13 cellular contexts compared by ENCODE assay signal in genomic region chr20:58716476-58717277, GRCh38. TPM values are rescaled to one million over a fixed set of nuclear protein-coding genes. Genes with fewer than 3 reads are reported as not detected.
A peak's percentile ranks its signal among the peaks of the same experiment; 100 is the strongest.
DNase-seq lines count a peak whose midpoint lies in the region; ATAC-seq, FAIRE-seq and TF ChIP-seq lines count a peak whose summit lies in the region.
"Had no signal": no experiment of that assay in that cellular context is flagged by ENCODE, and none has a peak within 500 bp of the region (broad histone marks: within the 10 kb centered on the region; RNA-seq: fewer than 3 reads in every experiment).

No MANE protein-coding gene starts in this region.

- DNase-seq in NCI-H526 (lab: John Stamatoyannopoulos, UW), result peak; percentile 7 to 60
- DNase-seq in NCI-H526 treated with DMSO at 0.1 percent for 48 hours (lab: John Stamatoyannopoulos, UW), result no peak
- peak; percentile 52 for DNase-seq in NCI-H146 (lab: John Stamatoyannopoulos, UW)
- no peak for DNase-seq in Right ventricle myocardium inferior (ENCODE audit: missing footprints)
- DNase-seq in pancreas, result peak in 5 of 6 donors; percentile 13 to 77 (median 18)
- no peak for DNase-seq in HEK293T (ENCODE audit: extremely low spot score)
- DNase-seq: activated CD4-positive, alpha-beta T cell treated with anti-CD3 and anti-CD28 coated beads for 4 hours; PC-3; stimulated activated CD4-positive, alpha-beta T cell treated with anti-CD3 and anti-CD28 coated beads, Interleukin-4, amount 100 ng/mL, for 1 hour had no signal

- intact Hi-C loops in Right ventricle myocardium inferior (cut with DNase I), result no loop called here
- intact Hi-C loops in pancreas (cut with DNase I), result no loop called here

- CTCF ChIA-PET in HEK293T (lab: Yijun Ruan, JAX), result no interaction called here

- H3K4me1 ChIP-seq in pancreas, result no peaks in the 10 kb centered on the region
- H3K4me1 ChIP-seq: body of pancreas had no signal

- 56 to 58% methylated on average over 20 to 23 of the region's 23 CpGs for WGBS in pancreas, 2 donors

- POLR2A ChIA-PET in HEK293T (lab: Yijun Ruan, JAX), result no interaction called here

- no peak overlapping the region for H3K4me3 ChIP-seq in pancreas
- H3K4me3 ChIP-seq: body of pancreas, tibial artery had no signal

- peaks cover 0 to 5% (median 0%) of the 10 kb centered on the region in 3 donors for H3K36me3 ChIP-seq in pancreas

- TF ChIP-seq CTCF in pancreas (IDR thresholded peaks at IDR 0.05), result no peak

- no peaks in the 10 kb centered on the region for H3K9me3 ChIP-seq in pancreas
- H3K9me3 ChIP-seq: body of pancreas, tibial artery had no signal

- no peak overlapping the region for H3K27ac ChIP-seq in pancreas
- H3K27ac ChIP-seq: body of pancreas, tibial artery had no signal

- no peaks in the 10 kb centered on the region for H3K27me3 ChIP-seq in pancreas
- H3K27me3 ChIP-seq: body of pancreas had no signal

- FAIRE-seq in pancreas (lab: Jason Lieb, UNC), result no peak

- ATAC-seq in Right ventricle myocardium inferior (peak; percentile 2), pancreas (peak in 3 of 4 donors; percentile 22 to 37 (median 24)), HG02763 (IDR thresholded peaks at IDR 0.05; ENCODE audit: unreplicated experiment) (no peak), GM19467 (IDR thresholded peaks at IDR 0.05; ENCODE audit: unreplicated experiment) (no peak)
- ATAC-seq: body of pancreas, PC-3 had no signal

TF ChIP-seq in HEK293T, 16 proteins besides CTCF, POLR2A, EP300 and RAD21:
- TF ChIP-seq CTBP1 (IDR thresholded peaks at IDR 0.05; ENCODE audit: borderline replicate concordance), result no peak
- no peak for TF ChIP-seq LEF1 (IDR thresholded peaks at IDR 0.05; ENCODE audit: borderline replicate concordance)
- TF ChIP-seq FOXK2 (IDR thresholded peaks at IDR 0.05), result no peak
- no peak for TF ChIP-seq SP1 (IDR thresholded peaks at IDR 0.05)
- no peak for TF ChIP-seq HDGF (IDR thresholded peaks at IDR 0.05; ENCODE audit: borderline replicate concordance)
- TF ChIP-seq BHLHE40 (IDR thresholded peaks at IDR 0.05; ENCODE audit: borderline replicate concordance), result no peak
- no peak for TF ChIP-seq SUZ12 (IDR thresholded peaks at IDR 0.05)
- TF ChIP-seq ARNT (IDR thresholded peaks at IDR 0.05), result no peak
- TF ChIP-seq ZNF384 (IDR thresholded peaks at IDR 0.05), result no peak
- no peak for TF ChIP-seq FOXA1 (IDR thresholded peaks at IDR 0.05)
- TF ChIP-seq L3MBTL2 (conservative IDR thresholded peaks at IDR 0.05), result no peak
- TF ChIP-seq NFRKB (IDR thresholded peaks at IDR 0.05), result no peak

RNA-seq across cellular contexts. Expression of gene NPEPL1, which starts 24.1 kb away (rescaled TPM):
- 23.3 TPM for total RNA-seq in Right ventricle myocardium inferior
- total RNA-seq in pancreas, result 10 to 100 TPM; 12.4 to 18.1 (median 17.3) TPM
- polyA plus RNA-seq in pancreas, result 10 to 100 TPM; 73.8 to 77.8 TPM

Comparison
In these comparisons a context has a peak if more than half of its experiments do, and no peak if none do; other contexts are left out.
1. DNase-seq: peak in NCI-H526 (2 of 2), NCI-H146 (single experiment) and pancreas (5 of 6); none in NCI-H526 treated with DMSO at 0.1 percent for 48 hours (single experiment), Right ventricle myocardium inferior (single experiment) and HEK293T (single experiment).
2. ATAC-seq: peak in Right ventricle myocardium inferior (single experiment) and pancreas (3 of 4); none in HG02763 (single experiment) and GM19467 (single experiment).